10 cellular contexts compared by ENCODE assay signal in the genomic region with DNA sequence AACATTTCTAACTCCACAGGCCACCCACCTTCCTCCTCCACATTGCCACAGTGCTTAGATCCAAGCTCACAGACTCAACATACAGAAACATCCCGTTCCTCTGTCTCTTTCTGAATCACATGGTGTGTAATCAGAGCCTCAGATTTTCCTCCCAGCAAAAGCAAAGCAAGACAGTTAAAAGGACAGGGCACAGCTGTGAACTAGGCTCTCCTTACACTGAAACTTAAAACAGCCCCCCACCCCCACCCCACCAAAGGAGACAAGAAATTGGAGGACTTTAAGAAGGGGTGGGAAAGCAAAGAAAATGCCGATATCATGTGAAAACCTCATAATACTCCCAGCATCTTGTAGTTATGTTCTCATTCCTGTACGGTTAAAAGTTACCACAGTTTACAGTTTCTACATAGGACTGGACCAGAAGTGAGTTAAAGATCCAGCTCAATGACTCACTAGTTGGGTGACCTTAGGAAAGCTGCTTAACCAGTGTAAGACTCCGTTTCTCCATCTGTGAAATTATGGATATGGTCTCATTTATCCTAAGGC. TPM values are rescaled to one million over a fixed set of nuclear protein-coding genes. Genes with fewer than 3 reads are reported as not detected.
DNase-seq lines count a peak whose midpoint lies in the region; ATAC-seq and TF ChIP-seq lines count a peak whose summit lies in the region.
"Had no signal": no experiment of that assay in that cellular context is flagged by ENCODE, and none has a peak within 500 bp of the region (broad histone marks: within the 10 kb centered on the region; RNA-seq: fewer than 3 reads in every experiment).

No MANE protein-coding gene starts in this region.

- no peak overlapping the region for H3K27ac Mint-ChIP-seq in immature natural killer cell
- H3K27ac Mint-ChIP-seq: IgD-negative memory B cell; T-helper 1 cell treated with Interleukin-12 subunit alpha and Interleukin-12 subunit beta and Interleukin-4 antibody, amounts not matched to agents 30 μg/mL and 1 μg/mL, for 36 hours had no signal

- H3K27me3 ChIP-seq in brain microvascular endothelial cell (replicated peaks) (no peaks in the 10 kb centered on the region), upper lobe of left lung (peaks cover 0 to 5% (median 0%) of the 10 kb centered on the region in 4 donors)

- peaks cover 46 to 53% (median 51%) of the 10 kb centered on the region in 4 donors for H3K4me1 ChIP-seq in upper lobe of left lung

- peaks cover 16% of the 10 kb centered on the region for H3K36me3 ChIP-seq in brain microvascular endothelial cell (replicated peaks)
- H3K36me3 ChIP-seq in upper lobe of left lung: peaks cover 7 to 50% (median 16%) of the 10 kb centered on the region in 4 donors

- peaks cover 15 to 21% of the 10 kb centered on the region in 2 donors for H3K4me1 Mint-ChIP-seq in immature natural killer cell

- H3K27ac ChIP-seq in brain microvascular endothelial cell (peak overlapping the region; percentile 70), upper lobe of left lung (peak overlapping the region; percentile 1 to 68 (median 33))

- TF ChIP-seq CTCF in brain microvascular endothelial cell (IDR thresholded peaks at IDR 0.05; ENCODE audit: low read depth, low read length, missing control alignments) (no peak), upper lobe of left lung (IDR thresholded peaks at IDR 0.05) (no peak)

- in situ Hi-C loops in brain microvascular endothelial cell (cut with HindIII; ENCODE audit: low pct_ligation_motif_present, low sequenced_read_pairs): no loop called here

- H3K36me3 Mint-ChIP-seq in immature natural killer cell: no peaks in the 10 kb centered on the region
- H3K36me3 Mint-ChIP-seq: IgD-negative memory B cell had no signal

- no peaks in the 10 kb centered on the region for H3K9me3 Mint-ChIP-seq in immature natural killer cell
- H3K9me3 Mint-ChIP-seq: IgD-negative memory B cell; T-helper 1 cell treated with Interleukin-12 subunit alpha and Interleukin-12 subunit beta and Interleukin-4 antibody, amounts not matched to agents 30 μg/mL and 1 μg/mL, for 36 hours had no signal

- ATAC-seq in upper lobe of left lung (ENCODE audit: low FRiP score in 2 of 2) (no peak), HG03571 (IDR thresholded peaks at IDR 0.05; ENCODE audit: unreplicated experiment) (no peak)

- peak; percentile 42 for DNase-seq in NCI-H2171 treated with DMSO at 0.1 percent for 48 hours (lab: John Stamatoyannopoulos, UW)
- no peak for DNase-seq in NCI-H2171 (lab: John Stamatoyannopoulos, UW)
- DNase-seq in brain microvascular endothelial cell: peak; percentile 60
- peak; percentile 94 for DNase-seq in left kidney (ENCODE audit: low read depth, low spot score)
- DNase-seq in upper lobe of left lung: no peak
- no peak for DNase-seq in DMS153 (lab: John Stamatoyannopoulos, UW)
- no peak for DNase-seq in immature natural killer cell

- H3K4me3 Mint-ChIP-seq in immature natural killer cell: no peak overlapping the region
- H3K4me3 Mint-ChIP-seq: IgD-negative memory B cell; T-helper 1 cell treated with Interleukin-12 subunit alpha and Interleukin-12 subunit beta and Interleukin-4 antibody, amounts not matched to agents 30 μg/mL and 1 μg/mL, for 36 hours had no signal

- no peak for TF ChIP-seq POLR2A in upper lobe of left lung (IDR thresholded peaks at IDR 0.05)

- peak overlapping the region; percentile 9 for H3K4me3 ChIP-seq in brain microvascular endothelial cell (ENCODE audit: low read depth, low read length)
- no peak overlapping the region for H3K4me3 ChIP-seq in upper lobe of left lung

- TF ChIP-seq EP300 in upper lobe of left lung (IDR thresholded peaks at IDR 0.05): no peak

- 61 to 68% methylated on average over 4 of the region's 4 CpGs for WGBS in upper lobe of left lung, 2 donors

- H3K9me3 ChIP-seq in upper lobe of left lung: no peaks in the 10 kb centered on the region

- peaks cover 14 to 20% (median 15%) of the 10 kb centered on the region in 3 donors for H3K27me3 Mint-ChIP-seq in immature natural killer cell (ENCODE audit: low read depth in 3 of 3)

RNA-seq across cellular contexts. Expression of a gene that starts 4.8 kb away (rescaled TPM):
- 100 to 1,000 TPM; 216 to 360 (median 287) TPM for total RNA-seq in upper lobe of left lung
- 1 to 10 TPM; 1.5 to 8.2 (median 4.7) TPM for polyA plus RNA-seq in immature natural killer cell

RNA-seq across cellular contexts. Expression of a gene that starts 44.5 kb away (rescaled TPM):
- total RNA-seq in upper lobe of left lung: 10 to 100 TPM in 1 of 6 donors, 1 to 10 TPM in 4, under 1 TPM in 1; 0.30 to 21.9 (median 1.1) TPM
- 1 to 10 TPM; 1.4 to 2.8 (median 1.8) TPM for polyA plus RNA-seq in immature natural killer cell
- polyA plus RNA-seq: IgD-negative memory B cell had no signal

Comparison
In these comparisons a context has a peak if more than half of its experiments do, and no peak if none do; other contexts are left out.
1. DNase-seq: peak in NCI-H2171 treated with DMSO at 0.1 percent for 48 hours (single experiment), brain microvascular endothelial cell (single experiment) and left kidney (single experiment); none in NCI-H2171 (single experiment), upper lobe of left lung (0 of 2), DMS153 (single experiment) and immature natural killer cell (0 of 3).